In the genomic region with DNA sequence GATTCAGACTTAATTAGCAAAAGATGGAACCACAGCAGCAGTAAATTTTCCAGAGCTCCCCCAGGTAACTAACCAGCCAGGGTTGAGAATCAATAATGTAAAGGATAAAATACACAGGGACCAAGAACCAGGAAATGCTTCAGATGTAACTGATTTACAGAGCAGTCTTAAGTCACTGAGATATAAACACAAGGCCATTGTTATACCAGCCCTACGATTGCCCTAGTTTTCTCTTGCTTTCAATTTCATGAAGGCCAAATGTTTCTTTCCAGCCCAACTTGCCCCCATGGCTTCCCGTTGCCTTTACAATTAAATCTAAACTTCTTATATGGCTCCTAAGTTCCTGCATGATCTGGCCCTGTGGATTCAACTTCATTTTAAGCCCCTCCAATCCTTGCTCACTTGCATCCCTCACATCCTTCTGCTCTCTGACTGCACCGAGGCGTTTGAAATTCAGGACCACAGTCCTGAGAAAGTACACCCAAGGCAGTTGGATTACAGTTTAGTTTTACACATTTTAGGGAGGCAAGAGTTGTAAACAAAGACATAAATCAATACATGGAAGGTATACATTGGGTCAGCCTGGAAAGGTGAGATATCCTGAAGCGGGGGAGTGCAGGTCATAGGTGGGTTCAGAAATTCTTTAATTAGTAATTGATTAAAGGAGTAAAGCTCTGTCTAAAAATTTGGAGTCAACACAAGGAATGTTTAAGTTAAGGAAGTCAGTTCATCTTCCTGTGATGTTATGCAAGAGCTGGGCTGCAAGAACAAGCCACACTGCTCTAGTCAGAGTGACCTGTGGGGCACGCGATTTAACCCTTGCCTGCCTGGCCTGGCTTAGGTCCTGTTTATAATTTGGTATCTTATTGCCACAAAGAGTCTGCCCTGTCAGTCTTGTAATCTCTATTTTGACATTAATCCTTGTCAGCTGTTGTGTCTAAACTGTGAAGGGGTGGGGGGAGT, we compare ENCODE assay signal across 12 cellular contexts.
DNase-seq lines count a peak whose midpoint lies in the region; ATAC-seq and TF ChIP-seq lines count a peak whose summit lies in the region.
"Had no signal": no experiment of that assay in that cellular context is flagged by ENCODE, and none has a peak within 500 bp of the region (broad histone marks: within the 10 kb centered on the region; RNA-seq: fewer than 3 reads in every experiment).

No MANE protein-coding gene starts in this region.

- no peaks in the 10 kb centered on the region for H3K36me3 Mint-ChIP-seq in nephron (ENCODE audit: low read depth)

- peak overlapping the region in 1 of 3 experiments; percentile 2 for H3K4me3 Mint-ChIP-seq in nephron
- H3K4me3 Mint-ChIP-seq: activated T-cell treated with anti-CD3 and anti-CD28 coated beads, Interleukin-2, amount 50 U/mL, for 24 hours had no signal

- no peak for TF ChIP-seq CTCF in NB4 (IDR thresholded peaks at IDR 0.05; ENCODE audit: low read depth, low read length)
- no peak for TF ChIP-seq CTCF in nephron (IDR thresholded peaks at IDR 0.05; ENCODE audit: unreplicated experiment in 3 of 3)

- ATAC-seq in esophagus mucosa (peak; percentile 61), GM21723 (IDR thresholded peaks at IDR 0.05; ENCODE audit: unreplicated experiment) (no peak)
- ATAC-seq: Panc1 had no signal

- no peak for TF ChIP-seq POLR2A in NB4 (IDR thresholded peaks at IDR 0.05; ENCODE audit: extremely low read depth, insufficient read length)

- no peak overlapping the region for H3K4me3 ChIP-seq in NB4 (ENCODE audit: low read depth, low read length)
- H3K4me3 ChIP-seq: sigmoid colon had no signal

- H3K9me3 Mint-ChIP-seq in nephron = no peaks in the 10 kb centered on the region
- H3K9me3 Mint-ChIP-seq: activated T-cell treated with anti-CD3 and anti-CD28 coated beads, Interleukin-2, amount 50 U/mL, for 24 hours had no signal

- H3K27ac Mint-ChIP-seq in nephron = peak overlapping the region; percentile 67 to 91 (median 73)
- H3K27ac Mint-ChIP-seq: activated T-cell treated with anti-CD3 and anti-CD28 coated beads, Interleukin-2, amount 50 U/mL, for 24 hours had no signal

- peaks cover 29% of the 10 kb centered on the region for H3K4me1 Mint-ChIP-seq in nephron

- DNase-seq in COLO829 (ENCODE audit: low spot score) = peak; percentile 34
- DNase-seq in NB4 (ENCODE audit: low read depth) = peak; percentile 84
- no peak for DNase-seq in NCI-H187 (lab: John Stamatoyannopoulos, UW)
- DNase-seq in activated CD8-positive, alpha-beta memory T cell treated with anti-CD3 and anti-CD28 coated beads, Interleukin-2, amount 50 U/mL, for 48 hours = no peak
- DNase-seq in activated CD8-positive, alpha-beta memory T cell treated with anti-CD3 and anti-CD28 coated beads, Interleukin-2, amount 50 U/mL, for 4 hours = no peak
- DNase-seq: activated T-cell treated with anti-CD3 and anti-CD28 coated beads, Interleukin-2, amount 50 U/mL, for 24 hours; NCI-H1417; sigmoid colon had no signal

- peaks cover 3% of the 10 kb centered on the region for H3K27me3 Mint-ChIP-seq in nephron (ENCODE audit: low read depth)

Comparison
In these comparisons a context has a peak if more than half of its experiments do, and no peak if none do; other contexts are left out.
1. DNase-seq: peak in COLO829 (single experiment) and NB4 (single experiment); none in NCI-H187 (0 of 2), activated CD8-positive, alpha-beta memory T cell treated with anti-CD3 and anti-CD28 coated beads, Interleukin-2, amount 50 U/mL, for 48 hours (single experiment) and activated CD8-positive, alpha-beta memory T cell treated with anti-CD3 and anti-CD28 coated beads, Interleukin-2, amount 50 U/mL, for 4 hours (single experiment).